Comparison of ENCODE assay signal across 9 cellular contexts in the genomic region with DNA sequence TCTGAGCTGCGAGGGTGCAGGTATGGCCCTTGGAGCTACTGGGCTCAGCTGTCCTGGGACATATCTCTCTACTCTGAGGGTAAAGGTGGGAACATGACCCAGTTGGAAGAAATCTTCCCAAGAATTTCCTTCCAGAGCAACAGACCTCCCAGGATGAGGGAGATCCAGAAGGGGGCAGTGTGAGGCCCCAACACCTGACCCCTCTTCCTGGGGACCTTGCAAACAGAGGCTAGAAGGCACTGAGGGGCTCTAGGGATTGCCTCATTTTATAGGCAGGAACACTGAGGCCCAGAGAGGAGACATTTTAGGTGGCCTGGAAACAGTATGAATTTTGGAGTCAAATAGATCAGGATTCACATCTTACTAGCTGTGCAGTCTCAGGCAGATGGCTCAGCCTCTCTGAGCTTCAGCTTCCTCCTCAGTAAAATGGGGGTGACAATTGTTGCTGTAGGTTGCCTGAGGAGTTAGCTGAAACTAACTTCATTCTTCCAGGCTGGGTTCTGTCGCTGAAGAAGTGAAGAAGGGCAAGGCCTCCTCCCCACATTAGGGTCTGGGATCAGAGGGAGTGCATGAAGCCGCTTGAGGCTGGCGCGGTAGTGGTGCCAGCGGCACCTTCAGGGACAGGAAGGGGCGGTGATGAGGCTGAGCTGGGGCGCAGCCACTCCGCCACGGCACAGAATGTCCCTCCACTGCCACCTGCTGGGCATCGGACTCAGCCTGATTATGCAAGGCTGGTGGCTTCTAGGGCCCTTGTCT. TPM values are rescaled to one million over a fixed set of nuclear protein-coding genes. Genes with fewer than 3 reads are reported as not detected.
DNase-seq lines count a peak whose midpoint lies in the region; ATAC-seq and TF ChIP-seq lines count a peak whose summit lies in the region.
"Had no signal": no experiment of that assay in that cellular context is flagged by ENCODE, and none has a peak within 500 bp of the region (broad histone marks: within the 10 kb centered on the region; RNA-seq: fewer than 3 reads in every experiment).

No MANE protein-coding gene starts in this region.

- H3K36me3 ChIP-seq in GM06990 (ENCODE audit: control insufficient read depth, insufficient read depth, low read length), result no peaks in the 10 kb centered on the region
- H3K36me3 ChIP-seq in skeletal muscle tissue (ENCODE audit: control insufficient read depth in 3 of 3, insufficient read depth in 3 of 3, low read length in 3 of 3), result no peaks in the 10 kb centered on the region

- H3K9ac ChIP-seq in skeletal muscle tissue (ENCODE audit: low read depth in 1 of 3, low read length in 3 of 3), result peak overlapping the region in 1 of 3 donors; percentile 25

- TF ChIP-seq CTCF in GM06990 (IDR thresholded peaks at IDR 0.05; ENCODE audit: insufficient read depth, low read length, poor library complexity, severe bottlenecking) (peak; percentile 81), astrocyte of the spinal cord (IDR thresholded peaks at IDR 0.05; ENCODE audit: low read depth, low read length) (peak; percentile 81)

- ATAC-seq in HG02623 (IDR thresholded peaks at IDR 0.05; ENCODE audit: unreplicated experiment) (peak; percentile 88), GM19395 (IDR thresholded peaks at IDR 0.05; ENCODE audit: unreplicated experiment) (no peak)

- no peak overlapping the region for H3K4me3 ChIP-seq in GM06990 (replicated peaks; ENCODE audit: low read depth, low read length)
- no peak overlapping the region for H3K4me3 ChIP-seq in astrocyte of the spinal cord (ENCODE audit: low read depth, low read length)
- peak overlapping the region in 2 of 3 donors; percentile 4 to 35 for H3K4me3 ChIP-seq in skeletal muscle tissue (ENCODE audit: low read length in 3 of 3)

- H3K27ac ChIP-seq in skeletal muscle tissue (ENCODE audit: low read depth, low read length), result no peak overlapping the region

- no peaks in the 10 kb centered on the region for H3K9me3 ChIP-seq in skeletal muscle tissue (ENCODE audit: control insufficient read depth in 3 of 3, low read length in 3 of 3)

- DNase-seq in GM06990 (ENCODE audit: extremely low read depth, insufficient read length) (peak; percentile 72), NCI-H1694 treated with DMSO at 0.1 percent for 48 hours (lab: John Stamatoyannopoulos, UW) (peak; percentile 53), UCSD-AML1 (lab: John Stamatoyannopoulos, UW; ENCODE audit: unreplicated experiment) (peak; percentile 85), astrocyte of the spinal cord (ENCODE audit: low read depth, low spot score) (peak; percentile 43), iPS DF 4.7 (ENCODE audit: extremely low read depth, low spot score) (peak; percentile 89)

- H3K4me1 ChIP-seq in skeletal muscle tissue (ENCODE audit: control insufficient read depth in 3 of 3, insufficient read depth in 3 of 3, low read length in 3 of 3), result peaks cover 0 to 4% (median 0%) of the 10 kb centered on the region in 3 donors

- H3K27me3 ChIP-seq in GM06990 (replicated peaks; ENCODE audit: control insufficient read depth, insufficient read depth, low read length) (no peaks in the 10 kb centered on the region; the same call in none of the 2 replicates), skeletal muscle tissue (ENCODE audit: control insufficient read depth in 3 of 3, insufficient read depth in 3 of 3, low read length in 3 of 3) (peaks cover 0 to 21% (median 9%) of the 10 kb centered on the region in 3 donors)

- in situ Hi-C loops in astrocyte of the spinal cord (cut with HindIII; ENCODE audit: low sequenced_read_pairs), result no loop called here

RNA-seq across cellular contexts. Expression of a gene that starts 11.4 kb away (rescaled TPM):
- total RNA-seq in skeletal muscle tissue, result 1.6 TPM

RNA-seq across cellular contexts. Expression of a gene that starts 19.7 kb away (rescaled TPM):
- not detected for total RNA-seq in skeletal muscle tissue
- total RNA-seq: mononuclear cell had no signal

Comparison
In these comparisons a context has a peak if more than half of its experiments do, and no peak if none do; other contexts are left out.
1. H3K4me3 ChIP-seq: peak in skeletal muscle tissue (2 of 3); none in GM06990 (single experiment) and astrocyte of the spinal cord (single experiment).
2. Peak in every context shown above with its lines, with median percentiles within 50 percentile points of each other: DNase-seq.